8 cellular contexts compared by ENCODE assay signal in genomic region chr20:49888341-49889244, GRCh38. TPM values are rescaled to one million over a fixed set of nuclear protein-coding genes. Genes with fewer than 3 reads are reported as not detected.
DNase-seq lines count a peak whose midpoint lies in the region; ATAC-seq and TF ChIP-seq lines count a peak whose summit lies in the region.

No MANE protein-coding gene starts in this region.

- H3K4me3 Mint-ChIP-seq in HFFc6 (no peak overlapping the region), endothelial cell (ENCODE audit: unreplicated experiment) (peak overlapping the region; percentile 51)
- no peak overlapping the region for H3K4me3 Mint-ChIP-seq in stimulated activated effector memory CD8-positive, alpha-beta T cell treated with anti-CD3 and anti-CD28 coated beads, Interleukin-12 subunit alpha, Interleukin-12 subunit beta, amount 100 ng/mL, for 72 hours

- peaks cover 26% of the 10 kb centered on the region for H3K4me1 Mint-ChIP-seq in HFFc6 (ENCODE audit: low read depth)
- peaks cover 24% of the 10 kb centered on the region for H3K4me1 Mint-ChIP-seq in endothelial cell (ENCODE audit: unreplicated experiment)
- peaks cover 48% of the 10 kb centered on the region for H3K4me1 Mint-ChIP-seq in stimulated activated effector memory CD8-positive, alpha-beta T cell treated with anti-CD3 and anti-CD28 coated beads, Interleukin-12 subunit alpha, Interleukin-12 subunit beta, amount 100 ng/mL, for 72 hours

- H3K4me2 ChIP-seq in BLaER1 = peak overlapping the region; percentile 83

- H3K9ac ChIP-seq in BLaER1 = peak overlapping the region; percentile 77; the same call in 1 of the 2 replicates
- no peak overlapping the region for H3K9ac ChIP-seq in NT2/D1 (ENCODE audit: insufficient read length, low read depth)

- H3K27ac Mint-ChIP-seq in HFFc6 = no peak overlapping the region; the same call in 1 of the 2 replicates
- no peak overlapping the region for H3K27ac Mint-ChIP-seq in endothelial cell (ENCODE audit: unreplicated experiment)
- H3K27ac Mint-ChIP-seq in stimulated activated effector memory CD8-positive, alpha-beta T cell treated with anti-CD3 and anti-CD28 coated beads, Interleukin-12 subunit alpha, Interleukin-12 subunit beta, amount 100 ng/mL, for 72 hours = peak overlapping the region; percentile 87

- H3K27me3 Mint-ChIP-seq in HFFc6 (ENCODE audit: insufficient read depth) (peaks cover 5% of the 10 kb centered on the region), endothelial cell (ENCODE audit: unreplicated experiment) (peaks cover 8% of the 10 kb centered on the region)

- H3K27me3 ChIP-seq in BLaER1 = no peaks in the 10 kb centered on the region
- no peaks in the 10 kb centered on the region for H3K27me3 ChIP-seq in NT2/D1 (ENCODE audit: insufficient read depth, insufficient read length)

- H3K36me3 Mint-ChIP-seq in HFFc6 (ENCODE audit: low read depth) = peaks cover 6% of the 10 kb centered on the region; the same call in 1 of the 2 replicates
- peaks cover 10% of the 10 kb centered on the region for H3K36me3 Mint-ChIP-seq in endothelial cell (ENCODE audit: low read depth, unreplicated experiment)
- peaks cover 80% of the 10 kb centered on the region for H3K36me3 Mint-ChIP-seq in stimulated activated effector memory CD8-positive, alpha-beta T cell treated with anti-CD3 and anti-CD28 coated beads, Interleukin-12 subunit alpha, Interleukin-12 subunit beta, amount 100 ng/mL, for 72 hours

- TF ChIP-seq CTCF in HFFc6 (IDR thresholded peaks at IDR 0.05) (peak; percentile 91), endothelial cell (IDR thresholded peaks at IDR 0.05; ENCODE audit: unreplicated experiment) (peak; percentile 76), mucosa of descending colon (IDR thresholded peaks at IDR 0.05) (peak; percentile 44)

- peak overlapping the region; percentile 88 for H3K27ac ChIP-seq in BLaER1

- intact Hi-C loops in mucosa of descending colon (cut with DNase I, micrococcal nuclease) = no loop called here

- no peaks in the 10 kb centered on the region for H3K9me3 Mint-ChIP-seq in HFFc6
- H3K9me3 Mint-ChIP-seq in endothelial cell (ENCODE audit: unreplicated experiment) = no peaks in the 10 kb centered on the region
- no peaks in the 10 kb centered on the region for H3K9me3 Mint-ChIP-seq in stimulated activated effector memory CD8-positive, alpha-beta T cell treated with anti-CD3 and anti-CD28 coated beads, Interleukin-12 subunit alpha, Interleukin-12 subunit beta, amount 100 ng/mL, for 72 hours

- DNase-seq in HFFc6 (peak; percentile 18), NT2/D1 (ENCODE audit: low read depth, low spot score) (peak; percentile 88), endothelial cell (ENCODE audit: low spot score) (peak; percentile 78), mucosa of descending colon (peak in 1 of 3 donors; percentile 76)
- peak; percentile 57 for DNase-seq in activated CD8-positive, alpha-beta memory T cell treated with anti-CD3 and anti-CD28 coated beads, Interleukin-2, amount 50 U/mL, for 4 hours
- DNase-seq in stimulated activated effector memory CD8-positive, alpha-beta T cell treated with anti-CD3 and anti-CD28 coated beads, Interleukin-12 subunit alpha, Interleukin-12 subunit beta, amount 100 ng/mL, for 72 hours (ENCODE audit: low spot score in 2 of 2) = peak; percentile 49 to 85

- ATAC-seq in mucosa of descending colon = peak; percentile 60
- ATAC-seq in stimulated activated effector memory CD8-positive, alpha-beta T cell treated with anti-CD3 and anti-CD28 coated beads, Interleukin-12 subunit alpha, Interleukin-12 subunit beta, amount 100 ng/mL, for 72 hours = peak; percentile 52
- ATAC-seq in GM18502 (IDR thresholded peaks at IDR 0.05; ENCODE audit: poor library complexity, unreplicated experiment) = no peak

- peaks cover 30% of the 10 kb centered on the region for H3K36me3 ChIP-seq in BLaER1
- peaks cover 38% of the 10 kb centered on the region for H3K36me3 ChIP-seq in NT2/D1 (ENCODE audit: insufficient read depth, insufficient read length, low read length)
- no peaks in the 10 kb centered on the region for H3K36me3 ChIP-seq in mucosa of descending colon (ENCODE audit: low read depth)

- no peaks in the 10 kb centered on the region for H4K20me1 ChIP-seq in BLaER1

- H3K4me3 ChIP-seq in BLaER1 (no peak overlapping the region), NT2/D1 (ENCODE audit: insufficient read length, low read depth) (no peak overlapping the region), mucosa of descending colon (no peak overlapping the region)

- H3K9me3 ChIP-seq in BLaER1 (no peaks in the 10 kb centered on the region), NT2/D1 (ENCODE audit: insufficient read depth, low read length) (no peaks in the 10 kb centered on the region), mucosa of descending colon (no peaks in the 10 kb centered on the region)

- H3K4me1 ChIP-seq in BLaER1 = peaks cover 94% of the 10 kb centered on the region
- peaks cover 50% of the 10 kb centered on the region for H3K4me1 ChIP-seq in NT2/D1 (ENCODE audit: insufficient read depth, insufficient read length)
- peaks cover 8% of the 10 kb centered on the region for H3K4me1 ChIP-seq in mucosa of descending colon (ENCODE audit: low read depth)

RNA-seq across cellular contexts. Expression of gene SPATA2, which starts 26.7 kb away (rescaled TPM):
- 1 to 10 TPM; 6.9 to 8.0 (median 7.2) TPM for total RNA-seq in HFFc6 (2021; fragmentation: NEBNext Ultra II Directional; extraction: Animal tissue kit (Norgen Biotek cat#: 25700))
- total RNA-seq in endothelial cell (ENCODE audit: unreplicated experiment) (8.4 TPM), mucosa of descending colon (10 to 100 TPM; 16.2 to 24.1 (median 20.2) TPM)

RNA-seq across cellular contexts. Expression of gene RNF114, which starts 47.6 kb away (rescaled TPM):
- 10 to 100 TPM; 51.6 to 61.0 (median 56.1) TPM for total RNA-seq in HFFc6 (2021; fragmentation: NEBNext Ultra II Directional; extraction: Animal tissue kit (Norgen Biotek cat#: 25700))
- total RNA-seq in endothelial cell (ENCODE audit: unreplicated experiment) (46.8 TPM), mucosa of descending colon (10 to 100 TPM; 81.3 to 89.0 (median 88.2) TPM)
